In genomic region chr6:162488444-162488843, GRCh38 we compare ENCODE assay signal across 20 cellular contexts.
"Had no signal": no experiment of that assay in that cellular context is flagged by ENCODE, and none has a peak within 500 bp of the region (broad histone marks: within the 10 kb centered on the region; RNA-seq: fewer than 3 reads in every experiment).

No MANE protein-coding gene starts in this region.

- H3K4me3 ChIP-seq: body of pancreas, cardiac muscle cell, gastroesophageal sphincter, lower lobe of right lung, sigmoid colon, smooth muscle cell, thyroid gland had no signal

- DNase-seq: activated CD4-positive, alpha-beta memory T cell treated with anti-CD3 and anti-CD28 coated beads, Interleukin-2, amount 10 ng/mL, durations not matched to agents 7 days and 5 days; activated CD4-positive, alpha-beta T cell treated with anti-CD3 and anti-CD28 coated beads for 4 hours; activated CD4-positive, CD25-positive, alpha-beta regulatory T cell; activated effector memory CD4-positive, alpha-beta T cell treated with anti-CD3 and anti-CD28 coated beads, Interleukin-2, amount 50 U/mL, for 16 hours; activated naive CD4-positive, alpha-beta T cell treated with anti-CD3 and anti-CD28 coated beads, Interleukin-2, amount 10 ng/mL, durations not matched to agents 7 days and 5 days; body of pancreas; head of caudate nucleus; hypothalamus; lower lobe of right lung; naive B cell; sigmoid colon; stimulated activated CD4-positive, alpha-beta T cell treated with anti-CD3 and anti-CD28 coated beads, Interleukin-4, amount 100 ng/mL, for 1 hour; stimulated activated naive CD8-positive, alpha-beta T cell treated with anti-CD3 and anti-CD28 coated beads, Interleukin-15, Interleukin-2, amounts not matched to agents 100 U/mL and 50 U/mL, for 24 hours; T1000; thyroid gland had no signal

- H3K27ac Mint-ChIP-seq: activated CD4-positive, alpha-beta memory T cell treated with anti-CD3 and anti-CD28 coated beads, Interleukin-2, amount 10 ng/mL, durations not matched to agents 7 days and 5 days; activated naive CD4-positive, alpha-beta T cell treated with anti-CD3 and anti-CD28 coated beads, Interleukin-2, amount 10 ng/mL, durations not matched to agents 7 days and 5 days; naive B cell; T-helper 1 cell treated with Interleukin-12 subunit alpha and Interleukin-12 subunit beta and Interleukin-4 antibody, amounts not matched to agents 30 μg/mL and 1 μg/mL, for 36 hours had no signal

- H3K4me1 ChIP-seq: body of pancreas, lower lobe of right lung, thyroid gland had no signal

- H3K4me1 Mint-ChIP-seq: activated CD4-positive, alpha-beta memory T cell treated with anti-CD3 and anti-CD28 coated beads, Interleukin-2, amount 10 ng/mL, durations not matched to agents 7 days and 5 days; activated naive CD4-positive, alpha-beta T cell treated with anti-CD3 and anti-CD28 coated beads, Interleukin-2, amount 10 ng/mL, durations not matched to agents 7 days and 5 days had no signal

- ATAC-seq: body of pancreas; gastroesophageal sphincter; lower lobe of right lung; stimulated activated naive CD8-positive, alpha-beta T cell treated with anti-CD3 and anti-CD28 coated beads, Interleukin-15, Interleukin-2, amounts not matched to agents 100 U/mL and 50 U/mL, for 24 hours had no signal

- H3K36me3 ChIP-seq: cardiac muscle cell, gastroesophageal sphincter, lower lobe of right lung, sigmoid colon, thyroid gland had no signal

- H3K27ac ChIP-seq: body of pancreas, cardiac muscle cell, epithelial cell of prostate, gastroesophageal sphincter, lower lobe of right lung, sigmoid colon, thyroid gland had no signal

- H3K4me2 ChIP-seq: smooth muscle cell had no signal

- H3K36me3 Mint-ChIP-seq: activated naive CD4-positive, alpha-beta T cell treated with anti-CD3 and anti-CD28 coated beads, Interleukin-2, amount 10 ng/mL, durations not matched to agents 7 days and 5 days had no signal

- H3K27me3 Mint-ChIP-seq: activated CD4-positive, alpha-beta memory T cell treated with anti-CD3 and anti-CD28 coated beads, Interleukin-2, amount 10 ng/mL, durations not matched to agents 7 days and 5 days; activated naive CD4-positive, alpha-beta T cell treated with anti-CD3 and anti-CD28 coated beads, Interleukin-2, amount 10 ng/mL, durations not matched to agents 7 days and 5 days; naive B cell had no signal

- H3K9me3 Mint-ChIP-seq: activated CD4-positive, alpha-beta memory T cell treated with anti-CD3 and anti-CD28 coated beads, Interleukin-2, amount 10 ng/mL, durations not matched to agents 7 days and 5 days had no signal

- H3K27me3 ChIP-seq: body of pancreas, cardiac muscle cell, gastroesophageal sphincter, sigmoid colon, thyroid gland had no signal

- H3K4me3 Mint-ChIP-seq: activated CD4-positive, alpha-beta memory T cell treated with anti-CD3 and anti-CD28 coated beads, Interleukin-2, amount 10 ng/mL, durations not matched to agents 7 days and 5 days; activated naive CD4-positive, alpha-beta T cell treated with anti-CD3 and anti-CD28 coated beads, Interleukin-2, amount 10 ng/mL, durations not matched to agents 7 days and 5 days; naive B cell; T-helper 1 cell treated with Interleukin-12 subunit alpha and Interleukin-12 subunit beta and Interleukin-4 antibody, amounts not matched to agents 30 μg/mL and 1 μg/mL, for 36 hours had no signal

- H3K9me3 ChIP-seq: body of pancreas, gastroesophageal sphincter, lower lobe of right lung, sigmoid colon, thyroid gland had no signal
